27 cellular contexts compared by ENCODE assay signal in genomic region chr10:568848-569247, GRCh38.
"Had no signal": no experiment of that assay in that cellular context is flagged by ENCODE, and none has a peak within 500 bp of the region (broad histone marks: within the 10 kb centered on the region; RNA-seq: fewer than 3 reads in every experiment).

No MANE protein-coding gene starts in this region.

- H3K4me1 ChIP-seq: pancreas, prostate gland, spleen, suprapubic skin, testis, upper lobe of right lung, uterus had no signal

- DNase-seq: naive thymus-derived CD4-positive, alpha-beta T cell; natural killer cell; pancreas; retina; spleen; stimulated activated CD4-positive, alpha-beta T cell treated with anti-CD3 and anti-CD28 coated beads, Interleukin-12 subunit alpha, Interleukin-12 subunit beta, amount 100 ng/mL, for 4 hours; stimulated activated CD4-positive, alpha-beta T cell treated with anti-CD3 and anti-CD28 coated beads, Interleukin-1b, Interleukin-23, amount 100 ng/mL, for 48 hours; stimulated activated CD4-positive, alpha-beta T cell treated with anti-CD3 and anti-CD28 coated beads, Interleukin-4, amount 100 ng/mL, for 1 hour; stimulated activated CD4-positive, alpha-beta T cell treated with anti-CD3 and anti-CD28 coated beads, Interleukin-4, amount 100 ng/mL, for 4 hours; stimulated activated CD8-positive, alpha-beta memory T cell treated with anti-CD3 and anti-CD28 coated beads, Interleukin-4, amount 100 ng/mL, for 48 hours; stimulated activated naive CD4-positive, alpha-beta T cell; stimulated activated naive CD8-positive, alpha-beta T cell treated with anti-CD3 and anti-CD28 coated beads, Interleukin-15, amount 100 ng/mL, for 72 hours; stimulated activated naive CD8-positive, alpha-beta T cell treated with anti-CD3 and anti-CD28 coated beads, Interleukin-15, Interleukin-2, amounts not matched to agents 100 U/mL and 50 U/mL, for 24 hours; substantia nigra; testis; tibial artery; transverse colon; upper lobe of right lung; uterus had no signal

- H3K36me3 ChIP-seq: neural progenitor cell, pancreas, prostate gland, right atrium auricular region, spleen, suprapubic skin, tibial artery, transverse colon, upper lobe of right lung, uterus had no signal

- H3K4me2 ChIP-seq: neural progenitor cell, smooth muscle cell had no signal

- H3K27ac ChIP-seq: neural progenitor cell, pancreas, prostate gland, right atrium auricular region, skin epidermis, spleen, suprapubic skin, testis, tibial artery, transverse colon, upper lobe of right lung, uterus had no signal

- ATAC-seq: naive thymus-derived CD4-positive, alpha-beta T cell; natural killer cell; pancreas; sciatic nerve; stimulated activated memory B cell treated with anti-CD40 and anti-IgM and Interleukin-4, amounts not matched to agents 10 μg/mL and 1 μg/mL and 100 μg/mL, for 72 hours; stimulated activated naive CD8-positive, alpha-beta T cell treated with anti-CD3 and anti-CD28 coated beads, Interleukin-15, amount 100 ng/mL, for 72 hours; stimulated activated naive CD8-positive, alpha-beta T cell treated with anti-CD3 and anti-CD28 coated beads, Interleukin-15, Interleukin-2, amounts not matched to agents 100 U/mL and 50 U/mL, for 24 hours; upper lobe of right lung had no signal

- H3K27me3 ChIP-seq: neural progenitor cell, pancreas, right atrium auricular region, suprapubic skin, testis, tibial artery, transverse colon, upper lobe of right lung, uterus had no signal

- FAIRE-seq: pancreas had no signal

- H2AFZ ChIP-seq: neural progenitor cell had no signal

- H3K4me3 ChIP-seq: neural progenitor cell, pancreas, prostate gland, right atrium auricular region, skin epidermis, smooth muscle cell, spleen, suprapubic skin, testis, tibial artery, transverse colon, upper lobe of right lung, uterus had no signal

- H3K9ac ChIP-seq: neural progenitor cell had no signal

- H3K9me3 ChIP-seq: pancreas, prostate gland, testis, upper lobe of right lung, uterus had no signal
